9 cellular contexts compared by ENCODE assay signal in genomic region chr7:129089521-129090212, GRCh38. TPM values are rescaled to one million over a fixed set of nuclear protein-coding genes. Genes with fewer than 3 reads are reported as not detected.
A peak's percentile ranks its signal among the peaks of the same experiment; 100 is the strongest.
DNase-seq lines count a peak whose midpoint lies in the region; ATAC-seq and TF ChIP-seq lines count a peak whose summit lies in the region.
"Had no signal": no experiment of that assay in that cellular context is flagged by ENCODE, and none has a peak within 500 bp of the region (broad histone marks: within the 10 kb centered on the region; RNA-seq: fewer than 3 reads in every experiment).

No MANE protein-coding gene starts in this region.

- H3K27me3 ChIP-seq in GM06990 (replicated peaks; ENCODE audit: control insufficient read depth, insufficient read depth, low read length): no peaks in the 10 kb centered on the region

- peaks cover 15% of the 10 kb centered on the region for H3K4me1 Mint-ChIP-seq in activated T-helper 17 cell treated with anti-CD3 and anti-CD28 coated beads, Interleukin-2, amount 50 U/mL, for 72 hours
- peaks cover 13% of the 10 kb centered on the region for H3K4me1 Mint-ChIP-seq in HFFc6 (ENCODE audit: low read depth)

- H3K36me3 Mint-ChIP-seq in activated T-helper 17 cell treated with anti-CD3 and anti-CD28 coated beads, Interleukin-2, amount 50 U/mL, for 72 hours (ENCODE audit: low read depth): no peaks in the 10 kb centered on the region
- H3K36me3 Mint-ChIP-seq in HFFc6 (ENCODE audit: low read depth): no peaks in the 10 kb centered on the region

- ATAC-seq in GM21360 (IDR thresholded peaks at IDR 0.05; ENCODE audit: unreplicated experiment) (peak; percentile 48), HG03354 (IDR thresholded peaks at IDR 0.05; ENCODE audit: poor library complexity, severe bottlenecking, unreplicated experiment) (peak; percentile 79), omental fat pad (ENCODE audit: low FRiP score) (no peak)
- peak; percentile 76 for ATAC-seq in activated T-helper 17 cell treated with anti-CD3 and anti-CD28 coated beads, Interleukin-2, amount 50 U/mL, for 72 hours (replicated peaks)

- no peaks in the 10 kb centered on the region for H3K27me3 Mint-ChIP-seq in activated T-helper 17 cell treated with anti-CD3 and anti-CD28 coated beads, Interleukin-2, amount 50 U/mL, for 72 hours
- H3K27me3 Mint-ChIP-seq in HFFc6 (ENCODE audit: insufficient read depth): peaks cover 18% of the 10 kb centered on the region

- H3K9me3 Mint-ChIP-seq in activated T-helper 17 cell treated with anti-CD3 and anti-CD28 coated beads, Interleukin-2, amount 50 U/mL, for 72 hours: no peaks in the 10 kb centered on the region
- no peaks in the 10 kb centered on the region for H3K9me3 Mint-ChIP-seq in HFFc6

- peak; percentile 62 for DNase-seq in GM06990 (ENCODE audit: extremely low read depth, insufficient read length)
- DNase-seq in HFFc6: no peak
- DNase-seq in NCI-H187 treated with DMSO at 0.1 percent for 48 hours (lab: John Stamatoyannopoulos, UW): no peak
- DNase-seq in occipital lobe (lab: John Stamatoyannopoulos, UW): no peak
- no peak for DNase-seq in omental fat pad (ENCODE audit: low spot score)
- DNase-seq: NCI-H446 treated with DMSO at 0.1 percent for 48 hours had no signal

- no peak overlapping the region for H3K4me3 ChIP-seq in GM06990 (replicated peaks; ENCODE audit: low read depth, low read length)

- no peaks in the 10 kb centered on the region for H3K36me3 ChIP-seq in GM06990 (ENCODE audit: control insufficient read depth, insufficient read depth, low read length)

- H3K4me3 Mint-ChIP-seq in activated T-helper 17 cell treated with anti-CD3 and anti-CD28 coated beads, Interleukin-2, amount 50 U/mL, for 72 hours: no peak overlapping the region
- H3K4me3 Mint-ChIP-seq in HFFc6: no peak overlapping the region

- TF ChIP-seq CTCF in GM06990 (IDR thresholded peaks at IDR 0.05; ENCODE audit: insufficient read depth, low read length, poor library complexity, severe bottlenecking) (no peak), HFFc6 (IDR thresholded peaks at IDR 0.05) (no peak), omental fat pad (IDR thresholded peaks at IDR 0.05) (no peak)

- no peak overlapping the region for H3K27ac Mint-ChIP-seq in activated T-helper 17 cell treated with anti-CD3 and anti-CD28 coated beads, Interleukin-2, amount 50 U/mL, for 72 hours
- H3K27ac Mint-ChIP-seq in HFFc6: no peak overlapping the region

RNA-seq across cellular contexts. Expression of gene TNPO3, which starts 34.8 kb away (rescaled TPM):
- total RNA-seq in activated T-helper 17 cell treated with anti-CD3 and anti-CD28 coated beads, Interleukin-2, amount 50 U/mL, for 72 hours: 10 to 100 TPM; 45.8 to 62.6 TPM
- 10 to 100 TPM; 38.5 to 52.5 (median 45.0) TPM for total RNA-seq in HFFc6 (2021; fragmentation: NEBNext Ultra II Directional; extraction: Animal tissue kit (Norgen Biotek cat#: 25700))
- total RNA-seq in occipital lobe (96.2 TPM), omental fat pad (10 to 100 TPM; 34.1 to 45.9 (median 41.1) TPM)

RNA-seq across cellular contexts. Expression of gene TSPAN33, which starts 54.8 kb away (rescaled TPM):
- total RNA-seq in activated T-helper 17 cell treated with anti-CD3 and anti-CD28 coated beads, Interleukin-2, amount 50 U/mL, for 72 hours: 1 to 10 TPM in 1 of 2 donors, under 1 TPM in 1; 0.67 to 2.6 TPM
- under 1 TPM in 5 of 6 experiments, not detected in 1; 0.12 to 0.30 (median 0.19) TPM for total RNA-seq in HFFc6 (2021; fragmentation: NEBNext Ultra II Directional; extraction: Animal tissue kit (Norgen Biotek cat#: 25700))
- total RNA-seq in occipital lobe: 4.7 TPM
- total RNA-seq in omental fat pad: 1 to 10 TPM; 1.7 to 8.1 (median 7.0) TPM
